In the genomic region with DNA sequence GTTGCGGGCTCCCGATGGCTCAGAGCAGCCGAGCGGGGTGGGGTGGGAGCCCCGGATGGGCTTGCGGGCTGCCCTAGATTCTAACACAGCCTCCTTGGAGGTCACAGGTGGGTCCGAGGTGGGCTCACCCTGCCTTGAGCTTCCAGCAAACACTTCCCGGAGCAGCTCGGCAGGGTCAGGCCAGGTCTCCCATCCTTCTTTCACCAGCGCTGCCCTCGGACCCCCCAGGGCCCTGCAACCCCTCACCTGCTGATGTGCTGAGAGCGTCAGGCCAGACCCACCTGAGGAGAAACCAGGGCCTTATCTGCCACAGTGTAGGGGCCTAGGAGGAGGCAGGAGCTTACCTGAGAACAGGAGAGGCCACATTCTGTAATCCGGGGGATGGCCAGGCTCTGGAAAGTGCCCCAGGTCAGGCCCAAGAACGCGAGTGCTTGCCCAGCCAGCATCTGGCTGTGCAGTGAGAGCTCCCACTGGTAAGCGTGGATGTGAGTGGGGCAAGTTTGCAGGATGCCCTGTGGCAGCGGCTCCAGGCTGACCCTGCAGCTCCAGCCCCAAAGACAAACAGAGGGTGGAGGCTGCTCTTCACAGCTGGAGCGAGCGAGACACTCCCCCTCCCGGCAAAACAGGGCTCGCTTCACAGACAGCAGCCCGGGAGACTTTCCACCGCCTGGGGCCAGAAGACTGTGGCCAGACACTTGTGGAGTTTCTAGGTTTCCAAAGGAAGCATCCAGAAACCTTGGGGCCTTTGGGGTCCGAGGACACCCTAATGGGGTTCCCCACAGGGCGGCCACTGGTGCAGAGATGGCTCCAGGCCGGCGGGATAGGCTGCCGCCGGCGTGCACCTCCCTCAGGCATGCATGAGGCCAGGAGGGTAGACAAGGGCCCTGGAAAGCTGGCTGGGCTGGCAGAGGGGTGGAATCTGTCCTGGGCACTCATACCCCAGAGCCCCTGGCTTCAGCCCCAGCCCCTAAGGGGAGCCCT, we compare ENCODE assay signal across 8 cellular contexts. TPM values are rescaled to one million over a fixed set of nuclear protein-coding genes. Genes with fewer than 3 reads are reported as not detected.
DNase-seq lines count a peak whose midpoint lies in the region; ATAC-seq and TF ChIP-seq lines count a peak whose summit lies in the region.
"Had no signal": no experiment of that assay in that cellular context is flagged by ENCODE, and none has a peak within 500 bp of the region (broad histone marks: within the 10 kb centered on the region; RNA-seq: fewer than 3 reads in every experiment).

A gene (minus strand): TSS at position 565 of the 981 bp plus-strand sequence. CDS start 119 bp downstream, at position 446.

- TF ChIP-seq CTCF in CD8-positive, alpha-beta T cell (IDR thresholded peaks at IDR 0.05): no peak
- no peak; the same call in 1 of the 2 replicates for TF ChIP-seq CTCF in HFFc6 (IDR thresholded peaks at IDR 0.05)
- TF ChIP-seq CTCF in tibial artery (IDR thresholded peaks at IDR 0.05): no peak

- no peaks in the 10 kb centered on the region for H3K9me3 Mint-ChIP-seq in CD8-positive, alpha-beta T cell
- no peaks in the 10 kb centered on the region for H3K9me3 Mint-ChIP-seq in HFFc6
- H3K9me3 Mint-ChIP-seq in effector memory CD8-positive, alpha-beta T cell: no peaks in the 10 kb centered on the region

- H2AFZ ChIP-seq in neuronal stem cell (ENCODE audit: low read length): no peak within 1 kb of the TSS

- H3K9me3 ChIP-seq in CD8-positive, alpha-beta T cell (ENCODE audit: low read length): no peaks in the 10 kb centered on the region
- H3K9me3 ChIP-seq in neuronal stem cell (replicated peaks in 1 of 2; ENCODE audit: control insufficient read depth in 2 of 2, insufficient read depth in 1 of 2, low read depth in 1 of 2, low read length in 2 of 2): peaks cover 0 to 3% of the 10 kb centered on the region in 2 donors
- H3K9me3 ChIP-seq in tibial artery: no peaks in the 10 kb centered on the region

- H2BK12ac ChIP-seq in neuronal stem cell (ENCODE audit: low read length): peak within 1 kb of the TSS; percentile 63

- H2BK120ac ChIP-seq in neuronal stem cell (ENCODE audit: low read depth, low read length): no peak within 1 kb of the TSS

- ATAC-seq in CD8-positive, alpha-beta T cell: no peak
- no peak for ATAC-seq in effector memory CD8-positive, alpha-beta T cell (replicated peaks)

- no peak within 1 kb of the TSS for H4K91ac ChIP-seq in neuronal stem cell (ENCODE audit: low read depth, low read length, poor library complexity)

- WGBS in neuronal stem cell (ENCODE audit: extremely low coverage in 2 of 2, insufficient read length in 2 of 2, insufficient replicate concordance in 1 of 2), 2 donors: no CpG with 5 or more reads among the region's 30 CpGs

- peaks cover 18% of the 10 kb centered on the region for H3K4me1 Mint-ChIP-seq in CD8-positive, alpha-beta T cell (ENCODE audit: low read depth)
- no peaks in the 10 kb centered on the region for H3K4me1 Mint-ChIP-seq in HFFc6 (ENCODE audit: low read depth)
- H3K4me1 Mint-ChIP-seq in effector memory CD8-positive, alpha-beta T cell (ENCODE audit: low read depth in 2 of 2): peaks cover 12 to 30% of the 10 kb centered on the region in 2 donors

- peak within 1 kb of the TSS; percentile 59 for H3K23ac ChIP-seq in neuronal stem cell (ENCODE audit: low read depth, low read length, poor library complexity)

- H2AK5ac ChIP-seq in neuronal stem cell (ENCODE audit: low read depth, low read length): peak within 1 kb of the TSS; percentile 80

- H2BK15ac ChIP-seq in neuronal stem cell (ENCODE audit: low read length): peak within 1 kb of the TSS; percentile 38

- peak within 1 kb of the TSS; percentile 76 for H3K18ac ChIP-seq in neuronal stem cell (ENCODE audit: low read length)

- no peak within 1 kb of the TSS for H3K4ac ChIP-seq in neuronal stem cell (ENCODE audit: low read length)

- no peaks in the 10 kb centered on the region for H3K36me3 Mint-ChIP-seq in CD8-positive, alpha-beta T cell
- no peaks in the 10 kb centered on the region for H3K36me3 Mint-ChIP-seq in HFFc6 (ENCODE audit: low read depth)
- peaks cover 3% of the 10 kb centered on the region for H3K36me3 Mint-ChIP-seq in effector memory CD8-positive, alpha-beta T cell (ENCODE audit: insufficient read depth)

- H3K4me3 ChIP-seq in CD8-positive, alpha-beta T cell (ENCODE audit: low read depth, low read length): no peak within 1 kb of the TSS
- no peak within 1 kb of the TSS for H3K4me3 ChIP-seq in neuronal stem cell (ENCODE audit: low read length in 2 of 2)
- no peak within 1 kb of the TSS for H3K4me3 ChIP-seq in tibial artery

- no peaks in the 10 kb centered on the region for H3K36me3 ChIP-seq in CD8-positive, alpha-beta T cell (ENCODE audit: insufficient read depth, low read length)
- H3K36me3 ChIP-seq in neuronal stem cell (replicated peaks in 1 of 2; ENCODE audit: control insufficient read depth in 2 of 2, insufficient read depth in 2 of 2, low read length in 2 of 2) (no peaks in the 10 kb centered on the region), tibial artery (no peaks in the 10 kb centered on the region)

- POLR2A ChIA-PET in CD8-positive, alpha-beta T cell (lab: Charles Lee): no interaction called here

- H3K14ac ChIP-seq in neuronal stem cell (ENCODE audit: low read length): peak within 1 kb of the TSS; percentile 47

- intact Hi-C loops in CD8-positive, alpha-beta T cell (cut with DNase I, micrococcal nuclease): loop anchor here in 1 of 2 experiments (5.0 kb wide), 1 partner anchor 85 kb away; no protein-coding TSS in a partner anchor
- intact Hi-C loops in tibial artery (cut with DNase I; ENCODE audit: low total_unique reads): no loop called here

- peak within 1 kb of the TSS; percentile 70 for H3K9ac ChIP-seq in neuronal stem cell (ENCODE audit: low read depth, low read length, poor library complexity)

- CTCF ChIA-PET in CD8-positive, alpha-beta T cell (lab: Charles Lee): interaction anchor here (1.7 kb wide), 1 partner anchor 19 kb away, joined by 6 read pairs; no protein-coding TSS in a partner anchor

- peak within 1 kb of the TSS; percentile 64 for H3K27ac Mint-ChIP-seq in CD8-positive, alpha-beta T cell
- no peak within 1 kb of the TSS for H3K27ac Mint-ChIP-seq in HFFc6
- peak within 1 kb of the TSS; percentile 73 to 85 for H3K27ac Mint-ChIP-seq in effector memory CD8-positive, alpha-beta T cell

- H3K27ac ChIP-seq in CD8-positive, alpha-beta T cell (ENCODE audit: low read depth, low read length): no peak within 1 kb of the TSS
- no peak within 1 kb of the TSS for H3K27ac ChIP-seq in neuronal stem cell (replicated peaks; ENCODE audit: low read length)
- no peak within 1 kb of the TSS for H3K27ac ChIP-seq in tibial artery

- H3K4me1 ChIP-seq in CD8-positive, alpha-beta T cell (ENCODE audit: insufficient read depth, low read length): peaks cover 35% of the 10 kb centered on the region
- H3K4me1 ChIP-seq in neuronal stem cell (ENCODE audit: control insufficient read depth in 2 of 2, insufficient read depth in 1 of 2, low read depth in 1 of 2, low read length in 2 of 2): peaks cover 4 to 10% of the 10 kb centered on the region in 2 donors
- H3K4me1 ChIP-seq in tibial artery: peaks cover 0 to 19% (median 3%) of the 10 kb centered on the region in 4 donors

- H3K79me1 ChIP-seq in neuronal stem cell (ENCODE audit: low read depth, low read length): no peaks in the 10 kb centered on the region

- peaks cover 12% of the 10 kb centered on the region for H3K27me3 ChIP-seq in CD8-positive, alpha-beta T cell (ENCODE audit: insufficient read depth, low read length)
- peaks cover 13 to 93% (median 67%) of the 10 kb centered on the region in 3 experiments for H3K27me3 ChIP-seq in neuronal stem cell (ENCODE audit: control insufficient read depth in 3 of 3, insufficient read depth in 3 of 3, low read depth in 1 of 3, low read length in 3 of 3)
- H3K27me3 ChIP-seq in tibial artery: peaks cover 4 to 93% of the 10 kb centered on the region in 2 donors

- peaks cover 10% of the 10 kb centered on the region for H3K27me3 Mint-ChIP-seq in CD8-positive, alpha-beta T cell (ENCODE audit: low read depth)
- peaks cover 19% of the 10 kb centered on the region for H3K27me3 Mint-ChIP-seq in HFFc6 (ENCODE audit: insufficient read depth)
- peaks cover 14 to 38% of the 10 kb centered on the region in 2 donors for H3K27me3 Mint-ChIP-seq in effector memory CD8-positive, alpha-beta T cell

- no peak within 1 kb of the TSS for H2BK5ac ChIP-seq in neuronal stem cell (ENCODE audit: low read length)

- H3K4me3 Mint-ChIP-seq in CD8-positive, alpha-beta T cell: peak within 1 kb of the TSS; percentile 35
- no peak within 1 kb of the TSS for H3K4me3 Mint-ChIP-seq in HFFc6
- H3K4me3 Mint-ChIP-seq in effector memory CD8-positive, alpha-beta T cell: peak within 1 kb of the TSS; percentile 76 to 78

- no peak within 1 kb of the TSS for H3K4me2 ChIP-seq in neuronal stem cell (ENCODE audit: insufficient read depth, low read length, poor library complexity, severe bottlenecking)

- no peak within 1 kb of the TSS for H4K8ac ChIP-seq in neuronal stem cell (ENCODE audit: low read depth, low read length)

- DNase-seq in CD8-positive, alpha-beta T cell: no peak
- DNase-seq in HFFc6 (peak; percentile 6), neuronal stem cell (ENCODE audit: low spot score) (no peak), NCI-H2107 treated with DMSO at 0.1 percent for 48 hours (lab: John Stamatoyannopoulos, UW; ENCODE audit: unreplicated experiment) (no peak), NCI-H226 (no peak), tibial artery (no peak)
- no peak for DNase-seq in effector memory CD8-positive, alpha-beta T cell
- DNase-seq: stimulated activated CD4-positive, alpha-beta T cell treated with anti-CD3 and anti-CD28 coated beads, Interleukin-2, amount 100 ng/mL, for 48 hours had no signal

RNA-seq across cellular contexts. Expression of the gene that starts here (rescaled TPM):
- not detected for total RNA-seq in CD8-positive, alpha-beta T cell
- not detected for total RNA-seq in HFFc6 (2021; fragmentation: NEBNext Ultra II Directional; extraction: Animal tissue kit (Norgen Biotek cat#: 25700))
- 0.07 TPM for polyA plus RNA-seq in neuronal stem cell (2013, experiment 1 of 2)
- 0.07 TPM for polyA plus RNA-seq in neuronal stem cell (2013, experiment 2 of 2)

Comparison
In these comparisons a context has a peak if more than half of its experiments do, and no peak if none do; other contexts are left out.
1. Peak in DNase-seq in HFFc6; RNA of the gene not detected or under 1 TPM.